ENCODE assay signal across 12 cellular contexts in the genomic region with DNA sequence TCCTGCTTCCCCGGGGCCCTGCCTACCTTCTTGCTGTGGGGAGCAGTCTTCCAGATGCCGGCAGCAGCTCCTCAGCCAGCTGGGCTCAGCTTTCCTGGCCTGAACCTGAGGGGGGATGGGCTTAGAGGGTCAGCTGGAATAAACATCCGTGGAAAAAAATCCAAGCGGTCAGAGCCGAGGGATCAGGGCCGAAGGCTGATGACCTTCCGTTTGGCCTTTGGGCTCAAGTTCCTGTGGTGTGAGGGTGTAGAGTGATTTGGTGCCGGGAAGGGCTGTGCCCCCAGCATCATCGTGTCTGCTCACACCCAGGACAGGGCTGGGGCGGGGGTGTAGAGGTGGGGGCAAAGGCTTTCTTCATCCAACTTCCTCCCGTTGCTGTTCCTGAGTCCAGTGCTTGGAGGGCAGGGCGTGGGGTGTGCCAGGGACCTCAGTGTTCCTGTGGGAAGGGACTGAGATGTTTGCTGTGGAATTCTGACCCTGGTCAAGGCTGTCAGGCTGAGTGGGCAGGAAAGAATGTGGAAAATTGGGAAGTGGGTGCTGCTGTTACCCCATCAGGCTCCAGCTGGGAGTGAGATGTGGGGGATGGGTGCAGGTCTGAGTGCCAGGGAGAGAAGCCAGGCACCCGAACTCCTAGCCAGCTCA. TPM values are rescaled to one million over a fixed set of nuclear protein-coding genes. Genes with fewer than 3 reads are reported as not detected.
DNase-seq lines count a peak whose midpoint lies in the region; ATAC-seq, FAIRE-seq and TF ChIP-seq lines count a peak whose summit lies in the region.
"Had no signal": no experiment of that assay in that cellular context is flagged by ENCODE, and none has a peak within 500 bp of the region (broad histone marks: within the 10 kb centered on the region; RNA-seq: fewer than 3 reads in every experiment).

No MANE protein-coding gene starts in this region.

- H3K27me3 Mint-ChIP-seq in CD8-positive, alpha-beta T cell (ENCODE audit: low read depth), result no peaks in the 10 kb centered on the region

- no peak for TF ChIP-seq CTCF in ascending aorta (IDR thresholded peaks at IDR 0.05)
- TF ChIP-seq CTCF in kidney (IDR thresholded peaks at IDR 0.05; ENCODE audit: borderline replicate concordance, extremely low read depth, insufficient read depth), result no peak
- no peak for TF ChIP-seq CTCF in GM20000 (IDR thresholded peaks at IDR 0.05; ENCODE audit: extremely low read depth, missing control alignments)
- TF ChIP-seq CTCF in CD8-positive, alpha-beta T cell (IDR thresholded peaks at IDR 0.05), result no peak

- no peak for ATAC-seq in GM19395 (IDR thresholded peaks at IDR 0.05; ENCODE audit: unreplicated experiment)
- ATAC-seq in CD8-positive, alpha-beta T cell, result no peak

- peaks cover 12 to 18% of the 10 kb centered on the region in 2 donors for H3K36me3 ChIP-seq in ascending aorta
- peaks cover 5 to 9% of the 10 kb centered on the region in 2 donors for H3K36me3 ChIP-seq in kidney (ENCODE audit: control insufficient read depth in 1 of 2, insufficient read depth in 2 of 2, low read length in 2 of 2)
- peaks cover 8 to 15% (median 10%) of the 10 kb centered on the region in 3 donors for H3K36me3 ChIP-seq in skeletal muscle tissue (ENCODE audit: control insufficient read depth in 3 of 3, insufficient read depth in 3 of 3, low read length in 3 of 3)
- peaks cover 14% of the 10 kb centered on the region for H3K36me3 ChIP-seq in CD8-positive, alpha-beta T cell (ENCODE audit: insufficient read depth, low read length)

- CTCF ChIA-PET in CD8-positive, alpha-beta T cell (lab: Charles Lee), result interaction anchor here (0.9 to 34.0 kb wide), 19 partner anchors 10 to 258 kb away, joined by 3 to 896 read pairs (median 5); partner anchors contain the start of genes ATG101, NR4A1 and TAMALIN

- peaks cover 12% of the 10 kb centered on the region for H3K4me1 Mint-ChIP-seq in CD8-positive, alpha-beta T cell (ENCODE audit: low read depth)

- H3K27ac Mint-ChIP-seq in CD8-positive, alpha-beta T cell, result no peak overlapping the region

- H3K4me1 ChIP-seq in ascending aorta (peaks cover 7 to 21% of the 10 kb centered on the region in 2 donors), kidney (ENCODE audit: control insufficient read depth in 1 of 2, insufficient read depth in 1 of 2, low read depth in 1 of 2, low read length in 2 of 2) (peaks cover 7 to 20% of the 10 kb centered on the region in 2 donors), skeletal muscle tissue (ENCODE audit: control insufficient read depth in 3 of 3, insufficient read depth in 3 of 3, low read length in 3 of 3) (peaks cover 56 to 70% (median 63%) of the 10 kb centered on the region in 3 donors)
- peaks cover 14% of the 10 kb centered on the region for H3K4me1 ChIP-seq in CD8-positive, alpha-beta T cell (ENCODE audit: insufficient read depth, low read length)

- H3K4me3 Mint-ChIP-seq in CD8-positive, alpha-beta T cell, result no peak overlapping the region

- peak; percentile 28 for DNase-seq in ELR (ENCODE audit: low read depth)
- DNase-seq in ascending aorta (ENCODE audit: low spot score in 2 of 2), result no peak
- DNase-seq in kidney, result peak; percentile 83
- no peak for DNase-seq in amniotic stem cell (lab: John Stamatoyannopoulos, UW)
- DNase-seq in GM20000 (ENCODE audit: low spot score), result no peak
- no peak for DNase-seq in CD8-positive, alpha-beta T cell
- DNase-seq: activated gamma-delta T cell treated with Interleukin-2 at 50 U/mL for 16 hours had no signal

- no peaks in the 10 kb centered on the region for H3K9me3 Mint-ChIP-seq in CD8-positive, alpha-beta T cell

- FAIRE-seq in kidney (lab: Jason Lieb, UNC), result no peak

- H3K9me3 ChIP-seq in ascending aorta, result no peaks in the 10 kb centered on the region
- H3K9me3 ChIP-seq in kidney (ENCODE audit: control insufficient read depth in 1 of 2, low read length in 2 of 2), result no peaks in the 10 kb centered on the region
- H3K9me3 ChIP-seq in skeletal muscle tissue (ENCODE audit: control insufficient read depth in 3 of 3, low read length in 3 of 3), result no peaks in the 10 kb centered on the region
- H3K9me3 ChIP-seq in CD8-positive, alpha-beta T cell (ENCODE audit: low read length), result no peaks in the 10 kb centered on the region

- POLR2A ChIA-PET in CD8-positive, alpha-beta T cell (lab: Charles Lee), result interaction anchor here (4.2 kb wide), 1 partner anchor 56 kb away, joined by 18 read pairs; no protein-coding TSS in a partner anchor

- intact Hi-C loops in ascending aorta (cut with DNase I), result no loop called here
- intact Hi-C loops in kidney (cut with DNase I), result no loop called here
- intact Hi-C loops in CD8-positive, alpha-beta T cell (cut with DNase I, micrococcal nuclease), result loop anchor here in 1 of 2 experiments (10.0 kb wide), 1 partner anchor 157 kb away; no protein-coding TSS in a partner anchor

- H3K27ac ChIP-seq in ascending aorta, result peak overlapping the region; percentile 50 to 67
- H3K27ac ChIP-seq in kidney (ENCODE audit: low read depth in 2 of 2, low read length in 2 of 2), result peak overlapping the region; percentile 41 to 56
- H3K27ac ChIP-seq in skeletal muscle tissue (ENCODE audit: low read depth, low read length), result peak overlapping the region; percentile 82
- no peak overlapping the region for H3K27ac ChIP-seq in CD8-positive, alpha-beta T cell (ENCODE audit: low read depth, low read length)
- H3K27ac ChIP-seq: KMS-11 had no signal

- H3K27me3 ChIP-seq in ascending aorta (no peaks in the 10 kb centered on the region), skeletal muscle tissue (ENCODE audit: control insufficient read depth in 3 of 3, insufficient read depth in 3 of 3, low read length in 3 of 3) (peaks cover 0 to 3% (median 0%) of the 10 kb centered on the region in 3 donors)
- no peaks in the 10 kb centered on the region for H3K27me3 ChIP-seq in CD8-positive, alpha-beta T cell (ENCODE audit: insufficient read depth, low read length)

- no peak overlapping the region for H3K9ac ChIP-seq in kidney (ENCODE audit: low read length in 2 of 2)
- peak overlapping the region; percentile 61 to 73 (median 67) for H3K9ac ChIP-seq in skeletal muscle tissue (ENCODE audit: low read depth in 1 of 3, low read length in 3 of 3)
- H3K9ac ChIP-seq: KMS-11 had no signal

- H3K36me3 Mint-ChIP-seq in CD8-positive, alpha-beta T cell, result peaks cover 19% of the 10 kb centered on the region

- H3K4me3 ChIP-seq in ascending aorta (no peak overlapping the region), kidney (ENCODE audit: low read length in 2 of 2) (no peak overlapping the region), skeletal muscle tissue (ENCODE audit: low read length in 3 of 3) (peak overlapping the region; percentile 22 to 43 (median 23))
- H3K4me3 ChIP-seq in CD8-positive, alpha-beta T cell (ENCODE audit: low read depth, low read length), result no peak overlapping the region

RNA-seq across cellular contexts. Expression of gene SMIM41, which starts 2.6 kb away (rescaled TPM):
- total RNA-seq in ascending aorta, result 7.9 TPM
- 0.31 TPM for total RNA-seq in kidney
- polyA plus RNA-seq in kidney (ENCODE audit: insufficient read depth, low read depth, low replicate concordance), result not detected
- not detected for total RNA-seq in skeletal muscle tissue
- total RNA-seq in CD8-positive, alpha-beta T cell, result under 1 TPM in 1 of 2 experiments, not detected in 1; 0.22 TPM
- total RNA-seq: epithelial cell of proximal tubule had no signal
- polyA plus RNA-seq: naive thymus-derived CD4-positive, alpha-beta T cell had no signal

RNA-seq across cellular contexts. Expression of gene ATG101, which starts 12.4 kb away (rescaled TPM):
- total RNA-seq in ascending aorta (39.8 TPM), kidney (32.1 TPM), skeletal muscle tissue (34.4 TPM)
- polyA plus RNA-seq in kidney (ENCODE audit: insufficient read depth, low read depth, low replicate concordance), result 53.0 TPM
- 10 to 100 TPM; 19.1 to 19.3 TPM for total RNA-seq in CD8-positive, alpha-beta T cell

RNA-seq across cellular contexts. Expression of gene NR4A1, which starts 30.9 kb away (rescaled TPM):
- total RNA-seq in ascending aorta, result 722 TPM
- 37.2 TPM for total RNA-seq in kidney
- polyA plus RNA-seq in kidney (ENCODE audit: insufficient read depth, low read depth, low replicate concordance), result 54.1 TPM
- 24.5 TPM for total RNA-seq in skeletal muscle tissue
- total RNA-seq in CD8-positive, alpha-beta T cell, result 10 to 100 TPM; 59.7 to 60.0 TPM

Comparison
In these comparisons a context has a peak if more than half of its experiments do, and no peak if none do; other contexts are left out.
1. DNase-seq: peak in ELR (single experiment) and kidney (single experiment); none in ascending aorta (0 of 2), amniotic stem cell (single experiment), GM20000 (single experiment) and CD8-positive, alpha-beta T cell (0 of 7).
2. H3K4me3 ChIP-seq: peak in skeletal muscle tissue (3 of 3); none in ascending aorta (0 of 2), kidney (0 of 2) and CD8-positive, alpha-beta T cell (single experiment).
3. H3K9ac ChIP-seq: peak in skeletal muscle tissue (3 of 3); none in kidney (0 of 2).
4. RNA of gene NR4A1, which starts 30.9 kb away (total RNA-seq): 722 TPM in ascending aorta (single experiment); 59.7 to 60.0 TPM in CD8-positive, alpha-beta T cell, 37.2 TPM in kidney (single experiment) and 24.5 TPM in skeletal muscle tissue (single experiment); every median in the first group is over 10 times any median in the second.